ENCODE assay signal across 10 cellular contexts in genomic region chr12:86712425-86712843, GRCh38.
A peak's percentile ranks its signal among the peaks of the same experiment; 100 is the strongest.
DNase-seq lines count a peak whose midpoint lies in the region; ATAC-seq, FAIRE-seq and TF ChIP-seq lines count a peak whose summit lies in the region.
"Had no signal": no experiment of that assay in that cellular context is flagged by ENCODE, and none has a peak within 500 bp of the region (broad histone marks: within the 10 kb centered on the region; RNA-seq: fewer than 3 reads in every experiment).

No MANE protein-coding gene starts in this region.

- RAD21 ChIA-PET in GM12878 (lab: Charles Lee; ENCODE audit: unreplicated experiment) = no interaction called here

- H2AFZ ChIP-seq in GM12878 (ENCODE audit: control insufficient read depth, low read depth, low read length) (no peak overlapping the region), HepG2 (ENCODE audit: low read length) (no peak overlapping the region)

- H3K9ac ChIP-seq in HUES48 (ENCODE audit: low read depth, low read length) (no peak overlapping the region), GM12878 (ENCODE audit: control insufficient read depth, insufficient read depth, low read length) (no peak overlapping the region), HepG2 (ENCODE audit: insufficient read depth, low read depth, low read length) (no peak overlapping the region)

- peak overlapping the region; percentile 52 for H3K27ac ChIP-seq in HUES48 (ENCODE audit: low read depth, low read length)
- H3K27ac ChIP-seq in GM12878 (ENCODE audit: control insufficient read depth, insufficient read depth) = no peak overlapping the region
- no peak overlapping the region for H3K27ac ChIP-seq in HepG2 (ENCODE audit: extremely low read length, insufficient read depth, low read length)

- H3K4me2 ChIP-seq in GM12878 (ENCODE audit: control insufficient read depth, insufficient read depth) (no peak overlapping the region), HepG2 (ENCODE audit: low read depth, low read length) (no peak overlapping the region)

- TF ChIP-seq POLR2A in GM12878 (IDR thresholded peaks at IDR 0.05; ENCODE audit: low read depth, low read length) (no peak), HepG2 (IDR thresholded peaks at IDR 0.05; ENCODE audit: insufficient read depth in 1 of 2, low read depth in 2 of 2, low read length in 2 of 2) (no peak)

- peak in 1 of 2 experiments; percentile 2 for DNase-seq in Caco-2
- DNase-seq in GM12878 (ENCODE audit: low read depth, low spot score) = no peak
- DNase-seq in HepG2 (ENCODE audit: low spot score) = peak; percentile 41
- no peak for DNase-seq in nucleus accumbens (lab: John Stamatoyannopoulos, UW)

- H4K20me1 ChIP-seq in GM12878 (ENCODE audit: control insufficient read depth, insufficient read depth) = no peaks in the 10 kb centered on the region
- H4K20me1 ChIP-seq in HepG2 (ENCODE audit: insufficient read depth, low read length) = no peaks in the 10 kb centered on the region

- H3K9me3 Mint-ChIP-seq in Caco-2 (ENCODE audit: unreplicated experiment) = peaks cover 9% of the 10 kb centered on the region

- FAIRE-seq in GM12878 (lab: Jason Lieb, UNC) (no peak), HepG2 (lab: Jason Lieb, UNC) (no peak)

- no peak overlapping the region for H3K4me3 Mint-ChIP-seq in Caco-2 (ENCODE audit: unreplicated experiment)
- H3K4me3 Mint-ChIP-seq: neural crest cell had no signal

- H3K27ac Mint-ChIP-seq in Caco-2 (ENCODE audit: unreplicated experiment) = peak overlapping the region; percentile 48

- H3K79me2 ChIP-seq in GM12878 (ENCODE audit: control insufficient read depth, insufficient read depth, low read length) (no peaks in the 10 kb centered on the region), HepG2 (ENCODE audit: insufficient read depth, low read length) (no peaks in the 10 kb centered on the region)

- TF ChIP-seq RAD21 in GM12878 (IDR thresholded peaks at IDR 0.05; ENCODE audit: insufficient read depth, low read depth, low read length) (no peak), HepG2 (CRISPR knock-in tag; IDR thresholded peaks at IDR 0.05) (no peak)

- H3K4me1 ChIP-seq in Caco-2 = peaks cover 3% of the 10 kb centered on the region; the same call in 1 of the 2 replicates
- H3K4me1 ChIP-seq in HUES48 (ENCODE audit: control insufficient read depth, insufficient read depth, low read length) = no peaks in the 10 kb centered on the region
- no peaks in the 10 kb centered on the region for H3K4me1 ChIP-seq in GM12878 (ENCODE audit: control insufficient read depth, insufficient read depth, low read length)
- H3K4me1 ChIP-seq in HepG2 (ENCODE audit: insufficient read depth, low read length) = no peaks in the 10 kb centered on the region
- H3K4me1 ChIP-seq: HAP-1 had no signal

- POLR2A ChIA-PET in Caco-2 (lab: Charles Lee) (no interaction called here), GM12878 (lab: Charles Lee) (no interaction called here), HepG2 (lab: Yijun Ruan, JAX) (no interaction called here)

- SMC1A ChIA-PET in GM12878 (lab: Charles Lee; ENCODE audit: uncharacterized antibody, unreplicated experiment) = no interaction called here

- TF ChIP-seq EP300 in GM12878 (IDR thresholded peaks at IDR 0.05; ENCODE audit: borderline replicate concordance in 1 of 2, control insufficient read depth in 1 of 2, low read depth in 2 of 2, low read length in 2 of 2) (no peak), HepG2 (IDR thresholded peaks at IDR 0.05; ENCODE audit: low read depth in 2 of 2, low read length in 2 of 2) (no peak), HepG2 (CRISPR knock-in tag; IDR thresholded peaks at IDR 0.05; ENCODE audit: borderline replicate concordance) (no peak)

- H3K27me3 ChIP-seq in Caco-2 (replicated peaks; ENCODE audit: control insufficient read depth, insufficient read depth, low read length) (no peaks in the 10 kb centered on the region), HUES48 (ENCODE audit: control insufficient read depth, insufficient read depth, low read length) (no peaks in the 10 kb centered on the region), GM12878 (replicated peaks in 1 of 2; ENCODE audit: control insufficient read depth in 2 of 2, insufficient read depth in 2 of 2, low read length in 1 of 2) (no peaks in the 10 kb centered on the region), HepG2 (ENCODE audit: control insufficient read depth in 1 of 2, insufficient read depth in 2 of 2, low read length in 2 of 2) (no peaks in the 10 kb centered on the region)

- CTCF ChIA-PET in Caco-2 (lab: Charles Lee) (no interaction called here), GM12878 (lab: Yijun Ruan, JAX) (no interaction called here), HepG2 (lab: Yijun Ruan, JAX; ENCODE audit: low intra/inter-chr PET ratio, low total read pairs) (no interaction called here)

- BruUV-seq in Caco-2 (replicated peaks; lab: Mats Ljungman, UMichigan) (no TSS peak), GM12878 (replicated peaks; lab: Mats Ljungman, UMichigan) (no TSS peak), HepG2 (replicated peaks; lab: Mats Ljungman, UMichigan) (no TSS peak)

- ATAC-seq in GM12878 (peak; percentile 55), HepG2 (no peak), GM21786 (IDR thresholded peaks at IDR 0.05; ENCODE audit: unreplicated experiment) (no peak), HG03457 (IDR thresholded peaks at IDR 0.05; ENCODE audit: unreplicated experiment) (no peak), GM19035 (IDR thresholded peaks at IDR 0.05; ENCODE audit: unreplicated experiment) (no peak)

- H3K27me3 Mint-ChIP-seq in Caco-2 (ENCODE audit: insufficient read depth, unreplicated experiment) = no peaks in the 10 kb centered on the region

- TF ChIP-seq CTCF in Caco-2 (IDR thresholded peaks at IDR 0.05; ENCODE audit: insufficient read depth in 1 of 2, low read depth in 1 of 2, low read length in 1 of 2, severe bottlenecking in 1 of 2, unreplicated experiment in 1 of 2) (no peak), GM12878 (IDR thresholded peaks at IDR 0.05 in 2 of 3, conservative IDR thresholded peaks at IDR 0.05 in 1 of 3; ENCODE audit: control insufficient read depth in 2 of 3, extremely low read depth in 1 of 3, insufficient read depth in 1 of 3, low read depth in 3 of 3, low read length in 3 of 3) (no peak), HepG2 (CRISPR knock-in tag; IDR thresholded peaks at IDR 0.05) (no peak)

- WGBS in GM12878 (ENCODE audit: insufficient coverage, insufficient replicate concordance, low lambda C conversion rate, missing lambda C conversion rate) = 9% methylated on average over 4 of the region's 4 CpGs
- 18% methylated on average over 4 of the region's 4 CpGs for WGBS in HepG2 (ENCODE audit: low lambda C conversion rate)

- H3K36me3 Mint-ChIP-seq in Caco-2 (ENCODE audit: insufficient read depth, unreplicated experiment) = no peaks in the 10 kb centered on the region

- in situ Hi-C loops in GM12878 (cut with MboI) = no loop called here
- in situ Hi-C loops in HepG2 (cut with HindIII; ENCODE audit: extremely low pct_ligation_motif_present, low pct_unique_long_range_greater_than_20kb) = no loop called here

- peaks cover 6% of the 10 kb centered on the region for H3K4me1 Mint-ChIP-seq in Caco-2 (ENCODE audit: low read depth, unreplicated experiment)
- H3K4me1 Mint-ChIP-seq: neural crest cell had no signal

- H3K4me3 ChIP-seq in Caco-2 (ENCODE audit: low read depth, low read length) (no peak overlapping the region), HUES48 (ENCODE audit: low read depth, low read length) (no peak overlapping the region), GM12878 (no peak overlapping the region), HepG2 (replicated peaks in 1 of 3; ENCODE audit: insufficient read depth in 1 of 3, low read depth in 2 of 3, low read length in 3 of 3) (no peak overlapping the region)
- H3K4me3 ChIP-seq: HAP-1 had no signal

- intact Hi-C loops in Caco-2 (cut with micrococcal nuclease; ENCODE audit: unreplicated experiment) (no loop called here), GM12878 (cut with micrococcal nuclease; ENCODE audit: unreplicated experiment) (no loop called here), HepG2 (cut with micrococcal nuclease; ENCODE audit: unreplicated experiment) (no loop called here)

- no peaks in the 10 kb centered on the region for H3K36me3 ChIP-seq in Caco-2 (ENCODE audit: control insufficient read depth, insufficient read depth, low read length)
- no peaks in the 10 kb centered on the region for H3K36me3 ChIP-seq in HUES48 (ENCODE audit: control insufficient read depth, insufficient read depth, low read length)
- H3K36me3 ChIP-seq in GM12878 (ENCODE audit: control insufficient read depth in 2 of 2, insufficient read depth in 2 of 2, low read length in 1 of 2) = no peaks in the 10 kb centered on the region
- H3K36me3 ChIP-seq in HepG2 (replicated peaks in 1 of 2; ENCODE audit: control insufficient read depth in 1 of 2, insufficient read depth in 2 of 2, low read length in 2 of 2) = no peaks in the 10 kb centered on the region
- H3K36me3 ChIP-seq: HAP-1 had no signal

- no peaks in the 10 kb centered on the region for H3K9me3 ChIP-seq in Caco-2
- H3K9me3 ChIP-seq in HUES48 (ENCODE audit: control insufficient read depth, insufficient read depth, low read length) = peaks cover 16% of the 10 kb centered on the region
- H3K9me3 ChIP-seq in GM12878 (replicated peaks; ENCODE audit: control insufficient read depth, insufficient read depth, low read length) = no peaks in the 10 kb centered on the region
- peaks cover 35% of the 10 kb centered on the region for H3K9me3 ChIP-seq in HepG2 (ENCODE audit: low read length)

TF ChIP-seq in GM12878, 131 proteins besides CTCF, POLR2A, EP300 and RAD21 (continues in another document):
- TF ChIP-seq TCF12 (IDR thresholded peaks at IDR 0.05; ENCODE audit: low read depth, low read length) = no peak
- peak; percentile 41; the same call in 1 of the 2 replicates for TF ChIP-seq CREB1 (IDR thresholded peaks at IDR 0.05; ENCODE audit: low read depth)
- TF ChIP-seq NFIC (IDR thresholded peaks at IDR 0.05; ENCODE audit: low read depth, low read length) = peak; percentile 33; the same call in 1 of the 2 replicates
- TF ChIP-seq NRF1 (conservative IDR thresholded peaks at IDR 0.05; ENCODE audit: low read depth, low read length) = no peak

TF ChIP-seq in HepG2, 621 proteins besides CTCF, POLR2A, EP300 and RAD21:
- TF ChIP-seq FOSL2 (CRISPR knock-in tag; IDR thresholded peaks at IDR 0.05) (0 out of 2 replicates have a peak, but pooled peaks have one; percentile 19), SAP130 (CRISPR knock-in tag; IDR thresholded peaks at IDR 0.05; ENCODE audit: low read depth) (no peak)
